28 cellular contexts compared by ENCODE assay signal in genomic region chr6:40285535-40285934, GRCh38.
"Had no signal": no experiment of that assay in that cellular context is flagged by ENCODE, and none has a peak within 500 bp of the region (broad histone marks: within the 10 kb centered on the region; RNA-seq: fewer than 3 reads in every experiment).

No MANE protein-coding gene starts in this region.

- H3K9ac ChIP-seq: parathyroid adenoma had no signal

- H2AFZ ChIP-seq: hepatocyte had no signal

- H3K9me3 ChIP-seq: gastroesophageal sphincter, heart left ventricle, mucosa of descending colon, right lobe of liver, thoracic aorta, tibial nerve, upper lobe of left lung had no signal

- H3K4me2 ChIP-seq: hepatocyte had no signal

- DNase-seq: cortex of kidney; effector memory CD8-positive, alpha-beta T cell; foreskin fibroblast; heart left ventricle; kidney; mesenchymal stem cell; mucosa of descending colon; naive B cell; right lobe of liver; small intestine; stimulated activated CD4-positive, alpha-beta T cell treated with anti-CD3 and anti-CD28 coated beads, Interleukin-15, amount 100 ng/mL, for 24 hours; stimulated activated CD4-positive, alpha-beta T cell treated with anti-CD3 and anti-CD28 coated beads, Interleukin-2, amount 100 ng/mL, for 48 hours; stimulated activated naive B cell treated with anti-CD40 and anti-IgM and Interleukin-4, amounts not matched to agents 10 μg/mL and 1 μg/mL and 100 μg/mL, for 72 hours; upper lobe of left lung had no signal

- H3K36me3 ChIP-seq: gastroesophageal sphincter, heart left ventricle, right lobe of liver, thoracic aorta, tibial nerve, upper lobe of left lung had no signal

- H3K27ac ChIP-seq: gastroesophageal sphincter, heart left ventricle, hepatocyte, parathyroid adenoma, right lobe of liver, thoracic aorta, tibial nerve, upper lobe of left lung had no signal

- H3K4me3 ChIP-seq: gastroesophageal sphincter, heart left ventricle, hepatocyte, lung, mucosa of descending colon, right lobe of liver, thoracic aorta, tibial nerve, upper lobe of left lung had no signal

- H3K79me2 ChIP-seq: hepatocyte, parathyroid adenoma had no signal

- H3K27me3 ChIP-seq: right lobe of liver, upper lobe of left lung had no signal

- FAIRE-seq: endometrium, kidney, small intestine, urothelium cell line had no signal

- H3K27ac Mint-ChIP-seq: effector memory CD8-positive, alpha-beta T cell; mesothelial cell of epicardium; naive B cell; natural killer cell treated with Interleukin-12 subunit alpha and Interleukin-12 subunit beta and Interleukin-15 and Interleukin-18, amount 100 ng/mL, for 72 hours; progenitor cell of endocrine pancreas; stimulated activated naive B cell treated with anti-CD40 and anti-IgM and Interleukin-4, amounts not matched to agents 10 μg/mL and 1 μg/mL and 100 μg/mL, for 72 hours; stimulated activated naive CD8-positive, alpha-beta T cell treated with anti-CD3 and anti-CD28 coated beads, Interleukin-15, Interleukin-2, amounts not matched to agents 100 ng/mL and 50 ng/mL, for 24 hours had no signal

- H3K9me3 Mint-ChIP-seq: mesothelial cell of epicardium; natural killer cell treated with Interleukin-12 subunit alpha and Interleukin-12 subunit beta and Interleukin-15 and Interleukin-18, amount 100 ng/mL, for 72 hours; neural crest cell; stimulated activated naive B cell treated with anti-CD40 and anti-IgM and Interleukin-4, amounts not matched to agents 10 μg/mL and 1 μg/mL and 100 μg/mL, for 72 hours; stimulated activated naive CD8-positive, alpha-beta T cell treated with anti-CD3 and anti-CD28 coated beads, Interleukin-15, Interleukin-2, amounts not matched to agents 100 ng/mL and 50 ng/mL, for 24 hours had no signal

- H3K4me1 Mint-ChIP-seq: mesothelial cell of epicardium; naive B cell; stimulated activated naive B cell treated with anti-CD40 and anti-IgM and Interleukin-4, amounts not matched to agents 10 μg/mL and 1 μg/mL and 100 μg/mL, for 72 hours had no signal

- H3K36me3 Mint-ChIP-seq: mesothelial cell of epicardium; naive B cell; natural killer cell treated with Interleukin-12 subunit alpha and Interleukin-12 subunit beta and Interleukin-15 and Interleukin-18, amount 100 ng/mL, for 72 hours; stimulated activated naive B cell treated with anti-CD40 and anti-IgM and Interleukin-4, amounts not matched to agents 10 μg/mL and 1 μg/mL and 100 μg/mL, for 72 hours had no signal

- ATAC-seq: effector memory CD8-positive, alpha-beta T cell; gastroesophageal sphincter; heart left ventricle; left lobe of liver; mucosa of descending colon; natural killer cell treated with Interleukin-12 subunit alpha and Interleukin-12 subunit beta and Interleukin-15 and Interleukin-18, amount 100 ng/mL, for 72 hours; right lobe of liver; stimulated activated naive B cell treated with anti-CD40 and anti-IgM and Interleukin-4, amounts not matched to agents 10 μg/mL and 1 μg/mL and 100 μg/mL, for 72 hours had no signal

- H3K4me3 Mint-ChIP-seq: effector memory CD8-positive, alpha-beta T cell; mesothelial cell of epicardium; naive B cell; natural killer cell treated with Interleukin-12 subunit alpha and Interleukin-12 subunit beta and Interleukin-15 and Interleukin-18, amount 100 ng/mL, for 72 hours; neural crest cell; stimulated activated naive B cell treated with anti-CD40 and anti-IgM and Interleukin-4, amounts not matched to agents 10 μg/mL and 1 μg/mL and 100 μg/mL, for 72 hours; stimulated activated naive CD8-positive, alpha-beta T cell treated with anti-CD3 and anti-CD28 coated beads, Interleukin-15, Interleukin-2, amounts not matched to agents 100 ng/mL and 50 ng/mL, for 24 hours had no signal

- H3K4me1 ChIP-seq: gastroesophageal sphincter, heart left ventricle, parathyroid adenoma, right lobe of liver, tibial nerve, upper lobe of left lung had no signal
